1 cellular context compared by ENCODE assay signal in the genomic region with DNA sequence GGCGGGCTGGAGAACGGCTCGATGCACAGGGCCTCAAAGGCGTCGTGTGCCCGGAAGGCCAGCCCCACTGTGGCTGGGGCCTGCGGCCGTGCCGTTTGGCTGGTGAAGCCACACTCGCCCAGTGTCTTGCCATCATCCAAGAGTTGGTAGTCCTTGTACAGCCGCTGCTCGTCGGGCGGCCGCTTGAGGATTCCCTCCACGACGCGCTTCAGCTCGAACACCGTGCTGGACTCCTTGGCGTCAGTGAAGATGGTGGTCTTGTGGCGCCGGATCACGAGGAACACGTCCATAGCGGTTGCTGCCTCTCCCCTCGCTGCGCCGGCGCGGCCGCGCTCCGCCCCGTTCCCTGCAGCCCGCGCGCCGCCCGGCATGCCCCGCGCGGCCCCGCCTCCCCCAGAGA.
TF ChIP-seq lines count a peak whose summit lies in the region.

No MANE protein-coding gene starts in this region.

TF ChIP-seq in H1, 55 proteins besides CTCF, POLR2A, EP300 and RAD21:
- TF ChIP-seq, protein P1, sequence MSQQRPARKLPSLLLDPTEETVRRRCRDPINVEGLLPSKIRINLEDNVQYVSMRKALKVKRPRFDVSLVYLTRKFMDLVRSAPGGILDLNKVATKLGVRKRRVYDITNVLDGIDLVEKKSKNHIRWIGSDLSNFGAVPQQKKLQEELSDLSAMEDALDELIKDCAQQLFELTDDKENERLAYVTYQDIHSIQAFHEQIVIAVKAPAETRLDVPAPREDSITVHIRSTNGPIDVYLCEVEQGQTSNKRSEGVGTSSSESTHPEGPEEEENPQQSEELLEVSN (IDR thresholded peaks at IDR 0.05): peak; percentile 29; the same call in 1 of the 2 replicates
- TF ChIP-seq, protein P2, sequence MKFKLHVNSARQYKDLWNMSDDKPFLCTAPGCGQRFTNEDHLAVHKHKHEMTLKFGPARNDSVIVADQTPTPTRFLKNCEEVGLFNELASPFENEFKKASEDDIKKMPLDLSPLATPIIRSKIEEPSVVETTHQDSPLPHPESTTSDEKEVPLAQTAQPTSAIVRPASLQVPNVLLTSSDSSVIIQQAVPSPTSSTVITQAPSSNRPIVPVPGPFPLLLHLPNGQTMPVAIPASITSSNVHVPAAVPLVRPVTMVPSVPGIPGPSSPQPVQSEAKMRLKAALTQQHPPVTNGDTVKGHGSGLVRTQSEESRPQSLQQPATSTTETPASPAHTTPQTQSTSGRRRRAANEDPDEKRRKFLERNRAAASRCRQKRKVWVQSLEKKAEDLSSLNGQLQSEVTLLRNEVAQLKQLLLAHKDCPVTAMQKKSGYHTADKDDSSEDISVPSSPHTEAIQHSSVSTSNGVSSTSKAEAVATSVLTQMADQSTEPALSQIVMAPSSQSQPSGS (IDR thresholded peaks at IDR 0.05; ENCODE audit: low read length): no peak
- TF ChIP-seq TEAD4 (IDR thresholded peaks at IDR 0.05; ENCODE audit: low read depth, low read length) (no peak), CTBP2 (IDR thresholded peaks at IDR 0.05; ENCODE audit: borderline replicate concordance, insufficient read depth, insufficient read length, low read length) (no peak), TCF12 (IDR thresholded peaks at IDR 0.05; ENCODE audit: low read depth, low read length) (no peak), YY1 (IDR thresholded peaks at IDR 0.05; ENCODE audit: low read depth, low read length) (no peak), GTF2F1 (IDR thresholded peaks at IDR 0.05; ENCODE audit: borderline replicate concordance, low read depth, low read length) (no peak)
- TF ChIP-seq, protein P3, sequence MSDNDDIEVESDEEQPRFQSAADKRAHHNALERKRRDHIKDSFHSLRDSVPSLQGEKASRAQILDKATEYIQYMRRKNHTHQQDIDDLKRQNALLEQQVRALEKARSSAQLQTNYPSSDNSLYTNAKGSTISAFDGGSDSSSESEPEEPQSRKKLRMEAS (IDR thresholded peaks at IDR 0.05): 0 out of 2 replicates have a peak, but pooled peaks have one; percentile 35
